8 cellular contexts compared by ENCODE assay signal in the genomic region with DNA sequence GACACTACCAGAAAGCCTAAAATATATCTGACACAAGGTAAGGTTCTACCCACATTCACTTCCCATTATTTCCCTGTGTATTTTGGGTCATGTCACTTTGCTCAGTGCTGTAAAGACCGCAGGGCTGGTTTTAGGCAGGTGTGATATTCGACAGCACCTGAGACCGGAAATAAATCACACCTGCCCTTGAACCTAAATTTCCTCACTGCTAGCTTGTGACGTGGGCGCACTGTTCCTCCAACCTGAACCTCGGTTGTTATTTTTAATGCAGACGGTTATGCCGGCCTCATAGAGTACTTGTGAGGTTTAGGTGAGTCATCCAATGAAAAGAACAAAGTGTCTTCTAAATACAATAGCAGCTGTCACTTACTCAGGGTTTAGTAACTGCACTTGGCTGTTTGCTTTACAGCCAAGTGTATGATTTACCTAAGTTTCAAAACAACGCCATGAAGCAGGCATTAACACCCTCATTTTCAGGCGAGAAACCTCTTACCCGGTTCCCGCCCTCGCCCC. TPM values are rescaled to one million over a fixed set of nuclear protein-coding genes. Genes with fewer than 3 reads are reported as not detected.
DNase-seq lines count a peak whose midpoint lies in the region; ATAC-seq and TF ChIP-seq lines count a peak whose summit lies in the region.

No MANE protein-coding gene starts in this region.

- no peaks in the 10 kb centered on the region for H3K36me3 ChIP-seq in adrenal gland (replicated peaks in 1 of 2)

- no peaks in the 10 kb centered on the region for H3K9me3 Mint-ChIP-seq in immature natural killer cell

- H3K27ac ChIP-seq in adrenal gland = peak overlapping the region in 3 of 5 donors; percentile 28 to 59 (median 42)

- WGBS in adrenal gland, 4 donors = 22 to 34% (median 24%) methylated on average over 12 to 13 of the region's 13 CpGs

- TF ChIP-seq CTCF in adrenal gland (IDR thresholded peaks at IDR 0.05) = peak in 1 of 6 experiments; percentile 2

- no peaks in the 10 kb centered on the region for H3K9me3 ChIP-seq in adrenal gland (replicated peaks in 1 of 3)

- H3K4me1 Mint-ChIP-seq in immature natural killer cell = peaks cover 14 to 19% of the 10 kb centered on the region in 2 donors

- peak overlapping the region in 2 of 4 donors; percentile 67 to 71 for H3K4me3 ChIP-seq in adrenal gland

- H3K36me3 Mint-ChIP-seq in immature natural killer cell = peaks cover 0 to 4% (median 0%) of the 10 kb centered on the region in 3 donors

- H3K27me3 Mint-ChIP-seq in immature natural killer cell (ENCODE audit: low read depth in 3 of 3) = peaks cover 14 to 51% (median 17%) of the 10 kb centered on the region in 3 donors

- peaks cover 0 to 7% of the 10 kb centered on the region in 2 donors for H3K4me1 ChIP-seq in adrenal gland (replicated peaks in 1 of 2)

- ATAC-seq in HG02938 (IDR thresholded peaks at IDR 0.05; ENCODE audit: unreplicated experiment) = peak; percentile 74

- intact Hi-C loops in adrenal gland (cut with DNase I) = no loop called here

- peak overlapping the region in 1 of 6 donors; percentile 57 for H3K27ac Mint-ChIP-seq in immature natural killer cell

- peak overlapping the region in 3 of 5 donors; percentile 31 to 68 (median 44) for H3K4me3 Mint-ChIP-seq in immature natural killer cell

- DNase-seq in stimulated activated CD4-positive, alpha-beta T cell treated with anti-CD3 and anti-CD28 coated beads, Interleukin-4, amount 100 ng/mL, for 24 hours = peak; percentile 30
- no peak for DNase-seq in stimulated activated CD4-positive, alpha-beta T cell treated with anti-CD3 and anti-CD28 coated beads, Interleukin-12 subunit alpha, Interleukin-12 subunit beta, amount 100 ng/mL, for 4 hours
- peak; percentile 75 for DNase-seq in NCI-H748 (lab: John Stamatoyannopoulos, UW; ENCODE audit: unreplicated experiment)
- peak in 5 of 7 donors; percentile 40 to 63 (median 47) for DNase-seq in adrenal gland
- DNase-seq in immature natural killer cell = peak in 2 of 3 donors; percentile 5 to 11
- DNase-seq in stimulated activated CD8-positive, alpha-beta memory T cell treated with anti-CD3 and anti-CD28 coated beads, Interleukin-4, amount 100 ng/mL, for 48 hours = peak; percentile 40
- DNase-seq in middle frontal gyrus (ENCODE audit: extremely low spot score, low spot score) = no peak

- TF ChIP-seq POLR2A in adrenal gland (IDR thresholded peaks at IDR 0.05) = peak in 1 of 2 donors; percentile 57

- peaks cover 10% of the 10 kb centered on the region for H3K27me3 ChIP-seq in adrenal gland

RNA-seq across cellular contexts. Expression of gene ZNF782, which starts 20.7 kb away (rescaled TPM):
- 10 to 100 TPM in 1 of 8 donors, 1 to 10 TPM in 6, under 1 TPM in 1; 0.60 to 20.3 (median 6.0) TPM for total RNA-seq in adrenal gland
- polyA plus RNA-seq in adrenal gland (1 to 10 TPM; 1.2 to 4.4 (median 2.8) TPM), immature natural killer cell (1 to 10 TPM in 2 of 3 donors, not detected in 1; 2.8 to 3.0 TPM)

RNA-seq across cellular contexts. Expression of gene NUTM2G, which starts 53.6 kb away (rescaled TPM):
- total RNA-seq in adrenal gland = not detected
- not detected for polyA plus RNA-seq in adrenal gland
- under 1 TPM in 1 of 3 donors, not detected in 2; 0.10 TPM for polyA plus RNA-seq in immature natural killer cell

Comparison
In these comparisons a context has a peak if more than half of its experiments do, and no peak if none do; other contexts are left out.
1. DNase-seq: peak in stimulated activated CD4-positive, alpha-beta T cell treated with anti-CD3 and anti-CD28 coated beads, Interleukin-4, amount 100 ng/mL, for 24 hours (single experiment), NCI-H748 (single experiment), adrenal gland (5 of 7), immature natural killer cell (2 of 3) and stimulated activated CD8-positive, alpha-beta memory T cell treated with anti-CD3 and anti-CD28 coated beads, Interleukin-4, amount 100 ng/mL, for 48 hours (single experiment); none in stimulated activated CD4-positive, alpha-beta T cell treated with anti-CD3 and anti-CD28 coated beads, Interleukin-12 subunit alpha, Interleukin-12 subunit beta, amount 100 ng/mL, for 4 hours (single experiment) and middle frontal gyrus (single experiment).